2 cellular contexts compared by ENCODE assay signal in the genomic region with DNA sequence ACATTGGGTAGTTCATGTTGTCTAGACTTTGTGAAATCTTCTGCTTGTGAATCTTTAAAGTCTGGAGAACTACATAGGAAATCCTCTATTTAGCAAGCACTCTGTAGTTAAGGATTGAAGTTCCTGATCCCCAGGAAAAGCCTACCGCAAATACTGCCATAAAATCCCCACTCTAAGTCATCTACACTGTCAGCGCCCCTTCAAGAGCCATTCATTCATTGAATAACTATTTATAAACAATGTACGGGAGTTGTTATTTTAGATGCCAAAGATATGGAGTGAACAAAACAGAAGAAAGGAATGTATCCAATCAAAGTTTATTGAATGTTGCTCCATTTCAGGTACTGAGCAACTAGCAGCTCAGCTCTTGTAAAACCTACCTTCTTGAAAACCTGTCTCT.
TF ChIP-seq lines count a peak whose summit lies in the region.

No MANE protein-coding gene starts in this region.

TF ChIP-seq in A549, 52 proteins besides CTCF, POLR2A, EP300 and RAD21:
- TF ChIP-seq HOXB5 (CRISPR knock-in tag; IDR thresholded peaks at IDR 0.05) (no peak), RCOR1 (IDR thresholded peaks at IDR 0.05; ENCODE audit: low read depth, low read length) (no peak), FOSB (CRISPR knock-in tag; IDR thresholded peaks at IDR 0.05) (no peak), POLR2AphosphoS2 (conservative IDR thresholded peaks at IDR 0.05; ENCODE audit: low read length) (no peak), RFX5 (IDR thresholded peaks at IDR 0.05) (no peak), ZNF302 (CRISPR knock-in tag; IDR thresholded peaks at IDR 0.05) (no peak), PHF8 (IDR thresholded peaks at IDR 0.05; ENCODE audit: borderline replicate concordance, low read depth) (no peak), FOSL2 (IDR thresholded peaks at IDR 0.05) (no peak), FOSL2 (CRISPR knock-in tag; IDR thresholded peaks at IDR 0.05) (no peak), SMC3 (IDR thresholded peaks at IDR 0.05) (no peak), EHMT2 (IDR thresholded peaks at IDR 0.05; ENCODE audit: low read depth) (no peak), BHLHE40 (IDR thresholded peaks at IDR 0.05; ENCODE audit: low read depth, low read length) (no peak), HOXB13 (CRISPR knock-in tag; IDR thresholded peaks at IDR 0.05; ENCODE audit: low read depth) (no peak)
- TF ChIP-seq, protein P1, sequence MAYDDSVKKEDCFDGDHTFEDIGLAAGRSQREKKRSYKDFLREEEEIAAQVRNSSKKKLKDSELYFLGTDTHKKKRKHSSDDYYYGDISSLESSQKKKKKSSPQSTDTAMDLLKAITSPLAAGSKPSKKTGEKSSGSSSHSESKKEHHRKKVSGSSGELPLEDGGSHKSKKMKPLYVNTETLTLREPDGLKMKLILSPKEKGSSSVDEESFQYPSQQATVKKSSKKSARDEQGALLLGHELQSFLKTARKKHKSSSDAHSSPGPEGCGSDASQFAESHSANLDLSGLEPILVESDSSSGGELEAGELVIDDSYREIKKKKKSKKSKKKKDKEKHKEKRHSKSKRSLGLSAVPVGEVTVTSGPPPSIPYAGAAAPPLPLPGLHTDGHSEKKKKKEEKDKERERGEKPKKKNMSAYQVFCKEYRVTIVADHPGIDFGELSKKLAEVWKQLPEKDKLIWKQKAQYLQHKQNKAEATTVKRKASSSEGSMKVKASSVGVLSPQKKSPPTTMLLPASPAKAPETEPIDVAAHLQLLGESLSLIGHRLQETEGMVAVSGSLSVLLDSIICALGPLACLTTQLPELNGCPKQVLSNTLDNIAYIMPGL (CRISPR knock-in tag; IDR thresholded peaks at IDR 0.05; ENCODE audit: borderline replicate concordance), result no peak
- TF ChIP-seq, protein P2, sequence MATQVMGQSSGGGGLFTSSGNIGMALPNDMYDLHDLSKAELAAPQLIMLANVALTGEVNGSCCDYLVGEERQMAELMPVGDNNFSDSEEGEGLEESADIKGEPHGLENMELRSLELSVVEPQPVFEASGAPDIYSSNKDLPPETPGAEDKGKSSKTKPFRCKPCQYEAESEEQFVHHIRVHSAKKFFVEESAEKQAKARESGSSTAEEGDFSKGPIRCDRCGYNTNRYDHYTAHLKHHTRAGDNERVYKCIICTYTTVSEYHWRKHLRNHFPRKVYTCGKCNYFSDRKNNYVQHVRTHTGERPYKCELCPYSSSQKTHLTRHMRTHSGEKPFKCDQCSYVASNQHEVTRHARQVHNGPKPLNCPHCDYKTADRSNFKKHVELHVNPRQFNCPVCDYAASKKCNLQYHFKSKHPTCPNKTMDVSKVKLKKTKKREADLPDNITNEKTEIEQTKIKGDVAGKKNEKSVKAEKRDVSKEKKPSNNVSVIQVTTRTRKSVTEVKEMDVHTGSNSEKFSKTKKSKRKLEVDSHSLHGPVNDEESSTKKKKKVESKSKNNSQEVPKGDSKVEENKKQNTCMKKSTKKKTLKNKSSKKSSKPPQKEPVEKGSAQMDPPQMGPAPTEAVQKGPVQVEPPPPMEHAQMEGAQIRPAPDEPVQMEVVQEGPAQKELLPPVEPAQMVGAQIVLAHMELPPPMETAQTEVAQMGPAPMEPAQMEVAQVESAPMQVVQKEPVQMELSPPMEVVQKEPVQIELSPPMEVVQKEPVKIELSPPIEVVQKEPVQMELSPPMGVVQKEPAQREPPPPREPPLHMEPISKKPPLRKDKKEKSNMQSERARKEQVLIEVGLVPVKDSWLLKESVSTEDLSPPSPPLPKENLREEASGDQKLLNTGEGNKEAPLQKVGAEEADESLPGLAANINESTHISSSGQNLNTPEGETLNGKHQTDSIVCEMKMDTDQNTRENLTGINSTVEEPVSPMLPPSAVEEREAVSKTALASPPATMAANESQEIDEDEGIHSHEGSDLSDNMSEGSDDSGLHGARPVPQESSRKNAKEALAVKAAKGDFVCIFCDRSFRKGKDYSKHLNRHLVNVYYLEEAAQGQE (IDR thresholded peaks at IDR 0.05), result no peak

TF ChIP-seq in HEK293T, 16 proteins besides CTCF, POLR2A, EP300 and RAD21:
- TF ChIP-seq FOXK2 (IDR thresholded peaks at IDR 0.05), result no peak
- no peak for TF ChIP-seq FOXA1 (IDR thresholded peaks at IDR 0.05)
- no peak for TF ChIP-seq FOXM1 (IDR thresholded peaks at IDR 0.05; ENCODE audit: borderline replicate concordance)
- TF ChIP-seq CTBP1 (IDR thresholded peaks at IDR 0.05; ENCODE audit: borderline replicate concordance), result no peak
